Comparison of ENCODE assay signal across 22 cellular contexts in genomic region chr5:180950291-180950949, GRCh38. TPM values are rescaled to one million over a fixed set of nuclear protein-coding genes. Genes with fewer than 3 reads are reported as not detected.
DNase-seq lines count a peak whose midpoint lies in the region; ATAC-seq, FAIRE-seq and TF ChIP-seq lines count a peak whose summit lies in the region.
"Had no signal": no experiment of that assay in that cellular context is flagged by ENCODE, and none has a peak within 500 bp of the region (broad histone marks: within the 10 kb centered on the region; RNA-seq: fewer than 3 reads in every experiment).

No MANE protein-coding gene starts in this region.

- H3K23ac ChIP-seq in trophoblast cell (ENCODE audit: low read length) = no peak overlapping the region

- H3K4ac ChIP-seq in trophoblast cell (ENCODE audit: low read depth, low read length) = no peak overlapping the region

- H2BK120ac ChIP-seq in trophoblast cell (ENCODE audit: insufficient read depth, low read length, poor library complexity) = no peak overlapping the region

- H3K9me3 Mint-ChIP-seq in activated T-cell treated with anti-CD3 and anti-CD28 coated beads, Interleukin-2, amount 50 U/mL, for 4 hours = no peaks in the 10 kb centered on the region
- H3K9me3 Mint-ChIP-seq: CD8-positive, alpha-beta T cell; T-helper 1 cell treated with Interleukin-12 subunit alpha and Interleukin-12 subunit beta and Interleukin-4 antibody, amounts not matched to agents 30 μg/mL and 1 μg/mL, for 36 hours had no signal

- H2BK12ac ChIP-seq in trophoblast cell (ENCODE audit: low read length) = no peak overlapping the region

- no peak overlapping the region for H4K12ac ChIP-seq in trophoblast cell (ENCODE audit: low read depth, low read length)

- no peak for ATAC-seq in HG02610 (IDR thresholded peaks at IDR 0.05; ENCODE audit: unreplicated experiment)
- ATAC-seq in activated T-cell treated with anti-CD3 and anti-CD28 coated beads, Interleukin-2, amount 50 U/mL, for 4 hours = no peak
- ATAC-seq: CD8-positive, alpha-beta T cell had no signal

- WGBS in trophoblast cell (ENCODE audit: extremely low coverage, insufficient coverage, insufficient read length) = no CpG with 5 or more reads among the region's 6 CpGs

- H3K4me3 ChIP-seq in MG63 = no peak overlapping the region
- H3K4me3 ChIP-seq in bronchial epithelial cell (ENCODE audit: low read depth, low read length) = no peak overlapping the region
- no peak overlapping the region for H3K4me3 ChIP-seq in trophoblast cell (ENCODE audit: low read depth, low read length)
- H3K4me3 ChIP-seq: HAP-1 had no signal

- H3K27me3 Mint-ChIP-seq in activated T-cell treated with anti-CD3 and anti-CD28 coated beads, Interleukin-2, amount 50 U/mL, for 4 hours (ENCODE audit: low read depth) = peaks cover 4% of the 10 kb centered on the region

- H3K4me1 Mint-ChIP-seq in activated T-cell treated with anti-CD3 and anti-CD28 coated beads, Interleukin-2, amount 50 U/mL, for 4 hours (ENCODE audit: low read depth) = no peaks in the 10 kb centered on the region

- no peak overlapping the region for H3K9ac ChIP-seq in trophoblast cell (ENCODE audit: low read length)

- FAIRE-seq in bronchial epithelial cell (lab: Jason Lieb, UNC) = no peak
- no peak for FAIRE-seq in GM19239 (lab: Jason Lieb, UNC)
- FAIRE-seq: D721Med had no signal

- H3K79me2 ChIP-seq in trophoblast cell (ENCODE audit: control insufficient read depth, insufficient read depth, low read length, poor library complexity) = no peaks in the 10 kb centered on the region

- DNase-seq in EL = peak; percentile 42
- DNase-seq in MG63 = peak; percentile 74
- peak; percentile 61 for DNase-seq in bronchial epithelial cell (ENCODE audit: low read depth)
- peak; percentile 7 to 57 for DNase-seq in trophoblast cell
- DNase-seq in posterior vena cava (ENCODE audit: low spot score) = no peak
- DNase-seq in activated T-cell treated with anti-CD3 and anti-CD28 coated beads, Interleukin-2, amount 50 U/mL, for 4 hours = no peak
- no peak for DNase-seq in GM19239 (ENCODE audit: insufficient read length, low spot score)
- DNase-seq: BE2C; CD8-positive, alpha-beta T cell; DND-41; KG1; NCI-H1436; NCI-H2107; NCI-H345; NCI-H69; NK-92 treated with Interleukin-12 subunit alpha and Interleukin-12 subunit beta, amount 100 ng/mL, for 24 hours; OCI-M1; SHP77 had no signal

- H3K4me1 ChIP-seq in trophoblast cell (ENCODE audit: control insufficient read depth in 1 of 2, insufficient read depth in 2 of 2, low read length in 2 of 2) = no peaks in the 10 kb centered on the region
- H3K4me1 ChIP-seq: BE2C, HAP-1 had no signal

- H3K27ac ChIP-seq in trophoblast cell (ENCODE audit: low read depth, low read length) = no peak overlapping the region

- H3K4me3 Mint-ChIP-seq in activated T-cell treated with anti-CD3 and anti-CD28 coated beads, Interleukin-2, amount 50 U/mL, for 4 hours = no peak overlapping the region
- H3K4me3 Mint-ChIP-seq: CD8-positive, alpha-beta T cell; T-helper 1 cell treated with Interleukin-12 subunit alpha and Interleukin-12 subunit beta and Interleukin-4 antibody, amounts not matched to agents 30 μg/mL and 1 μg/mL, for 36 hours had no signal

- no peaks in the 10 kb centered on the region for H3K36me3 ChIP-seq in MG63
- no peaks in the 10 kb centered on the region for H3K36me3 ChIP-seq in bronchial epithelial cell (ENCODE audit: control insufficient read depth, insufficient read depth, low read length)
- no peaks in the 10 kb centered on the region for H3K36me3 ChIP-seq in trophoblast cell (ENCODE audit: control insufficient read depth in 1 of 2, insufficient read depth in 2 of 2, low read length in 2 of 2)
- H3K36me3 ChIP-seq: BE2C, HAP-1 had no signal

- no peaks in the 10 kb centered on the region for H3K36me3 Mint-ChIP-seq in activated T-cell treated with anti-CD3 and anti-CD28 coated beads, Interleukin-2, amount 50 U/mL, for 4 hours (ENCODE audit: insufficient read depth)
- H3K36me3 Mint-ChIP-seq: CD8-positive, alpha-beta T cell had no signal

- H3K4me2 ChIP-seq in trophoblast cell (ENCODE audit: low read length) = no peak overlapping the region

- peaks cover 7% of the 10 kb centered on the region; the same call in 1 of the 2 replicates for H3K27me3 ChIP-seq in MG63
- no peaks in the 10 kb centered on the region for H3K27me3 ChIP-seq in bronchial epithelial cell (ENCODE audit: control insufficient read depth, insufficient read depth, low read length)
- H3K27me3 ChIP-seq in trophoblast cell (ENCODE audit: insufficient read depth, low read length) = no peaks in the 10 kb centered on the region
- H3K27me3 ChIP-seq: BE2C had no signal

- H3K79me1 ChIP-seq in trophoblast cell (ENCODE audit: low read length) = no peaks in the 10 kb centered on the region

- intact Hi-C loops in posterior vena cava (cut with DNase I) = no loop called here

- H2BK5ac ChIP-seq in trophoblast cell (ENCODE audit: low read depth, low read length, poor library complexity) = no peak overlapping the region

- no peak overlapping the region for H2AFZ ChIP-seq in trophoblast cell (ENCODE audit: insufficient read depth, low read length, poor library complexity)

- no peak overlapping the region for H2AK5ac ChIP-seq in trophoblast cell (ENCODE audit: low read length)

- H3K14ac ChIP-seq in trophoblast cell (ENCODE audit: low read length) = no peak overlapping the region

- H4K8ac ChIP-seq in trophoblast cell (ENCODE audit: low read depth, low read length) = no peak overlapping the region

- TF ChIP-seq CTCF in bronchial epithelial cell (IDR thresholded peaks at IDR 0.05; ENCODE audit: insufficient read depth, low read length, severe bottlenecking) = no peak

- H3K9me3 ChIP-seq in MG63 = no peaks in the 10 kb centered on the region
- no peaks in the 10 kb centered on the region for H3K9me3 ChIP-seq in trophoblast cell (ENCODE audit: insufficient read depth, low read depth, low read length)
- H3K9me3 ChIP-seq: BE2C, HAP-1 had no signal

- H4K91ac ChIP-seq in trophoblast cell (ENCODE audit: low read depth, low read length) = no peak overlapping the region

- no peak overlapping the region for H3K18ac ChIP-seq in trophoblast cell (ENCODE audit: low read length)

RNA-seq across cellular contexts. Expression of gene BTNL3, which starts 38.2 kb away (rescaled TPM):
- total RNA-seq in MG63 (2014; rRNA removed; shearing (Covaris generic); ENCODE audit: low replicate concordance) = not detected in 2 replicates
- total RNA-seq in bronchial epithelial cell (not detected in 2 replicates), posterior vena cava (not detected)
- not detected in 2 replicates for polyA plus RNA-seq in trophoblast cell (2013)
- total RNA-seq in activated T-cell treated with anti-CD3 and anti-CD28 coated beads, Interleukin-2, amount 50 U/mL, for 4 hours = not detected
- total RNA-seq: CD8-positive, alpha-beta T cell had no signal

RNA-seq across cellular contexts. Expression of gene BTNL8, which starts 51.5 kb away (rescaled TPM):
- total RNA-seq in MG63 (2014; rRNA removed; shearing (Covaris generic); ENCODE audit: low replicate concordance) = not detected in 2 replicates
- not detected in 2 replicates for total RNA-seq in bronchial epithelial cell
- not detected in 2 replicates for polyA plus RNA-seq in trophoblast cell (2013)
- not detected for total RNA-seq in posterior vena cava
- not detected for total RNA-seq in activated T-cell treated with anti-CD3 and anti-CD28 coated beads, Interleukin-2, amount 50 U/mL, for 4 hours
- total RNA-seq: CD8-positive, alpha-beta T cell had no signal

Comparison
In these comparisons a context has a peak if more than half of its experiments do, and no peak if none do; other contexts are left out.
1. DNase-seq: peak in EL (single experiment), MG63 (single experiment), bronchial epithelial cell (single experiment) and trophoblast cell (2 of 2); none in posterior vena cava (single experiment), activated T-cell treated with anti-CD3 and anti-CD28 coated beads, Interleukin-2, amount 50 U/mL, for 4 hours (single experiment) and GM19239 (single experiment).